In the genomic region with DNA sequence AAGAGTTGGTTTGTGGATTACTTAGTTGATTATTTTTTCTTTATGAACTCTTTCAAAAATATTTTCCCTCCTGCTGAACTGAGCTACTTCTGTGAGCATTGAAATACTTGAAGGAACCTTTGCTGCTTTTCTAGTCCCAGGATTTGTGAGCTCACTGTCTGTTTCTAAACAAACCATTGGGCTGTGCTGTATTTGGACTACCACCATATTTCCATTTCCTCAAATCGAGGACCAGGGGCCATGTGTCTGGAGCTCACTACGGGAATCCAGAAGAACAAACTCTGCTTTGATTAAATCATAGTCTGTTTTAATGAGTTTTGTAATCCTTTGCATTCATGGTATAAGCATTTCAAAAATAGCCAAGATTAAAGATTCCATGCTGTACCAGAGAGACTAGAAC, we compare ENCODE assay signal across 9 cellular contexts. TPM values are rescaled to one million over a fixed set of nuclear protein-coding genes. Genes with fewer than 3 reads are reported as not detected.
DNase-seq lines count a peak whose midpoint lies in the region; ATAC-seq, FAIRE-seq and TF ChIP-seq lines count a peak whose summit lies in the region.
"Had no signal": no experiment of that assay in that cellular context is flagged by ENCODE, and none has a peak within 500 bp of the region (broad histone marks: within the 10 kb centered on the region; RNA-seq: fewer than 3 reads in every experiment).

No MANE protein-coding gene starts in this region.

- H4K20me1 ChIP-seq in OCI-LY1 (ENCODE audit: insufficient read depth, low read length) (no peaks in the 10 kb centered on the region), H1 (replicated peaks in 1 of 2; ENCODE audit: control insufficient read depth in 1 of 2, insufficient read depth in 2 of 2, low read length in 2 of 2) (peaks cover 0 to 3% of the 10 kb centered on the region in 2 experiments)

- FAIRE-seq in H1 (lab: Jason Lieb, UNC) (no peak), pancreas (lab: Jason Lieb, UNC) (no peak)

- H4K8ac ChIP-seq in H1 (ENCODE audit: extremely low read depth, insufficient read depth, low read length), result no peak overlapping the region

- no peak overlapping the region for H3K56ac ChIP-seq in H1 (replicated peaks; ENCODE audit: insufficient read length, low read depth, low read length)

- H2AK5ac ChIP-seq in H1 (ENCODE audit: low read depth, low read length), result no peak overlapping the region

- H4K91ac ChIP-seq in H1 (replicated peaks; ENCODE audit: insufficient read length, low read length), result no peak overlapping the region

- H3K9me2 ChIP-seq in OCI-LY1 (ENCODE audit: low read depth, low read length), result no peaks in the 10 kb centered on the region

- H3K4me2 ChIP-seq in OCI-LY1 (ENCODE audit: low read length) (peak overlapping the region; percentile 79), H1 (ENCODE audit: insufficient read depth in 1 of 2, low read depth in 2 of 2, low read length in 2 of 2) (peak overlapping the region; percentile 65 to 93)

- no peak overlapping the region for H2AFZ ChIP-seq in OCI-LY1 (ENCODE audit: low read length)
- H2AFZ ChIP-seq in H1 (ENCODE audit: low read length), result no peak overlapping the region

- no peak overlapping the region for H2BK20ac ChIP-seq in H1 (ENCODE audit: low read length)

- ATAC-seq in pancreas, result no peak

- no peak overlapping the region for H2BK15ac ChIP-seq in H1 (ENCODE audit: low read length)

- TF ChIP-seq CTCF in OCI-LY1 (IDR thresholded peaks at IDR 0.05; ENCODE audit: low read length), result no peak
- no peak for TF ChIP-seq CTCF in H1 (IDR thresholded peaks at IDR 0.05; ENCODE audit: control extremely low read depth in 1 of 3, insufficient read depth in 1 of 3, low read depth in 1 of 3, low read length in 3 of 3)
- TF ChIP-seq CTCF in pancreas (IDR thresholded peaks at IDR 0.05), result no peak

- peak overlapping the region; percentile 71 for H3K4me3 ChIP-seq in OCI-LY1 (ENCODE audit: low read depth, low read length, poor library complexity, severe bottlenecking)
- H3K4me3 ChIP-seq in H1 (ENCODE audit: extremely low read depth in 1 of 4, insufficient read depth in 2 of 4, low read depth in 3 of 4, low read length in 4 of 4), result peak overlapping the region; percentile 60 to 97 (median 88); a peak in 6 of 8 replicates
- H3K4me3 ChIP-seq in pancreas, result peak overlapping the region in 3 of 4 donors; percentile 53 to 87 (median 57)

- 37% methylated on average over 2 of the region's 2 CpGs; no CpG with 5 or more reads in 1 of the 2 experiments for WGBS in H1 (ENCODE audit: extremely low coverage in 1 of 2, insufficient coverage in 1 of 2, insufficient read length in 1 of 2, insufficient replicate concordance in 2 of 2, low coverage in 1 of 2, low lambda C conversion rate in 2 of 2, missing lambda C conversion rate in 1 of 2), 2 experiments
- 6 to 7% methylated on average over 2 of the region's 2 CpGs for WGBS in pancreas, 2 donors

- H4K5ac ChIP-seq in H1 (ENCODE audit: insufficient read length, low read depth, low read length), result no peak overlapping the region

- H3K4me1 ChIP-seq in OCI-LY1 (ENCODE audit: insufficient read depth, low read length, severe bottlenecking) (peaks cover 21% of the 10 kb centered on the region), H1 (replicated peaks in 1 of 4; ENCODE audit: control insufficient read depth in 3 of 4, insufficient read depth in 4 of 4, low read length in 3 of 4) (no peaks in the 10 kb centered on the region; a peak in 2 of 7 replicates), pancreas (peaks cover 19 to 20% (median 19%) of the 10 kb centered on the region in 3 donors)

- CTCF ChIA-PET in H1 (lab: Charles Lee; ENCODE audit: partially characterized antibody), result interaction anchor here (0.8 to 1.5 kb wide), 5 partner anchors 34 to 681 kb away, joined by 3 to 4 read pairs (median 3); no protein-coding TSS in a partner anchor

- no peak for TF ChIP-seq RAD21 in H1 (IDR thresholded peaks at IDR 0.05 in 1 of 2, conservative IDR thresholded peaks at IDR 0.05 in 1 of 2; ENCODE audit: low read depth in 2 of 2, low read length in 2 of 2)

- peaks cover 32% of the 10 kb centered on the region; the same call in 1 of the 2 replicates for H3K36me3 ChIP-seq in OCI-LY1 (ENCODE audit: insufficient read depth, low read length)
- H3K36me3 ChIP-seq in H1 (ENCODE audit: control insufficient read depth in 2 of 4, insufficient read depth in 4 of 4, low read length in 3 of 4), result peaks cover 0 to 15% (median 3%) of the 10 kb centered on the region in 4 experiments; a peak in 3 of 8 replicates
- no peaks in the 10 kb centered on the region for H3K36me3 ChIP-seq in pancreas

- no peak overlapping the region for H3K14ac ChIP-seq in H1 (ENCODE audit: insufficient read length)

- H2BK120ac ChIP-seq in H1 (replicated peaks; ENCODE audit: low read depth, low read length), result no peak overlapping the region

- no peak for TF ChIP-seq EP300 in H1 (IDR thresholded peaks at IDR 0.05; ENCODE audit: borderline replicate concordance in 1 of 2, low read depth in 2 of 2, low read length in 2 of 2)

- H3K79me1 ChIP-seq in H1 (ENCODE audit: low read depth, low read length), result peaks cover 12% of the 10 kb centered on the region

- no peaks in the 10 kb centered on the region for H3F3A ChIP-seq in OCI-LY1 (ENCODE audit: insufficient read depth, low read length)

- intact Hi-C loops in pancreas (cut with DNase I), result no loop called here

- H3K9ac ChIP-seq in OCI-LY1 (ENCODE audit: low read length) (peak overlapping the region; percentile 65; the same call in 1 of the 2 replicates), H1 (replicated peaks in 1 of 4; ENCODE audit: extremely low read depth in 1 of 4, low read depth in 3 of 4, low read length in 3 of 4) (peak overlapping the region in 1 of 4 experiments; percentile 11; a peak in 1 of 7 replicates)

- H2BK12ac ChIP-seq in H1 (ENCODE audit: low read depth, low read length), result no peak overlapping the region

- POLR2A ChIA-PET in H1 (lab: Charles Lee; ENCODE audit: partially characterized antibody), result interaction anchor here (1.2 to 2.8 kb wide), 6 partner anchors 11 to 37 kb away, joined by 3 to 14 read pairs (median 6); no protein-coding TSS in a partner anchor

- H2BK5ac ChIP-seq in H1 (ENCODE audit: low read depth, low read length), result no peak overlapping the region

- peak; percentile 36 for DNase-seq in EH (ENCODE audit: low read depth)
- DNase-seq in H1 (ENCODE audit: low read depth in 1 of 2, low spot score in 2 of 2), result no peak
- no peak for DNase-seq in pancreas
- no peak for DNase-seq in glomerular visceral epithelial cell (ENCODE audit: extremely low spot score)
- DNase-seq in hepatic stellate cell (ENCODE audit: low spot score), result no peak
- DNase-seq in NCI-H1105 treated with DMSO at 0.1 percent for 48 hours (lab: John Stamatoyannopoulos, UW), result no peak
- DNase-seq in SHP77 treated with DMSO at 0.1 percent for 48 hours (lab: John Stamatoyannopoulos, UW), result no peak
- DNase-seq: posterior cingulate gyrus had no signal

- H3K27me3 ChIP-seq in OCI-LY1 (ENCODE audit: insufficient read depth, low read length) (no peaks in the 10 kb centered on the region; the same call in 1 of the 2 replicates), H1 (replicated peaks in 1 of 4; ENCODE audit: control insufficient read depth in 3 of 4, extremely low read depth in 1 of 4, insufficient read depth in 3 of 4, low read length in 3 of 4) (no peaks in the 10 kb centered on the region), pancreas (no peaks in the 10 kb centered on the region)

- H3K18ac ChIP-seq in H1 (ENCODE audit: extremely low read depth, low read length), result no peak overlapping the region

- peaks cover 3% of the 10 kb centered on the region for H3K23me2 ChIP-seq in H1 (ENCODE audit: low read depth, low read length)

- H3K4ac ChIP-seq in H1 (replicated peaks; ENCODE audit: insufficient read length, low read depth, low read length), result no peak overlapping the region

- H3K79me2 ChIP-seq in OCI-LY1 (ENCODE audit: insufficient read depth, low read length) (peaks cover 39% of the 10 kb centered on the region), H1 (ENCODE audit: control insufficient read depth in 1 of 2, insufficient read depth in 2 of 2, low read length in 2 of 2) (peaks cover 10 to 57% of the 10 kb centered on the region in 2 experiments)

- TF ChIP-seq POLR2A in H1 (IDR thresholded peaks at IDR 0.05; ENCODE audit: control extremely low read depth in 1 of 2, low read depth in 2 of 2, low read length in 2 of 2), result no peak

- H3K27ac ChIP-seq in OCI-LY1 (ENCODE audit: low read depth, low read length, poor library complexity, severe bottlenecking), result no peak overlapping the region
- H3K27ac ChIP-seq in H1 (ENCODE audit: low read depth, low read length), result no peak overlapping the region
- H3K27ac ChIP-seq in pancreas, result peak overlapping the region in 1 of 4 donors; percentile 85

- H3K9me3 ChIP-seq in OCI-LY1 (ENCODE audit: low read length) (no peaks in the 10 kb centered on the region), H1 (ENCODE audit: insufficient read depth in 2 of 2, low read depth in 1 of 2, low read length in 1 of 2) (no peaks in the 10 kb centered on the region), pancreas (no peaks in the 10 kb centered on the region)

- H3K23ac ChIP-seq in H1 (ENCODE audit: insufficient read length), result no peak overlapping the region

TF ChIP-seq in H1, 55 proteins besides CTCF, POLR2A, EP300 and RAD21 (continues in another document):
- TF ChIP-seq CBX8 (IDR thresholded peaks at IDR 0.05; ENCODE audit: borderline replicate concordance, low read depth, low read length) (no peak), HDAC6 (IDR thresholded peaks at IDR 0.05; ENCODE audit: low read depth, low read length) (no peak), SIX5 (IDR thresholded peaks at IDR 0.05; ENCODE audit: low read depth, low read length) (no peak), JUN (IDR thresholded peaks at IDR 0.05; ENCODE audit: low read depth, low read length) (no peak), KDM5A (IDR thresholded peaks at IDR 0.05; ENCODE audit: low read length) (no peak), ZNF274 (IDR thresholded peaks at IDR 0.05; ENCODE audit: borderline replicate concordance, extremely low read depth, low read length) (no peak), RFX5 (IDR thresholded peaks at IDR 0.05; ENCODE audit: borderline replicate concordance, low read depth, low read length) (no peak), YY1 (IDR thresholded peaks at IDR 0.05; ENCODE audit: low read depth, low read length) (no peak), JUND (IDR thresholded peaks at IDR 0.05; ENCODE audit: low read length) (no peak), NRF1 (IDR thresholded peaks at IDR 0.05; ENCODE audit: low read depth, low read length) (no peak)

RNA-seq across cellular contexts. Expression of gene MRPL33, which starts 1.3 kb away (rescaled TPM):
- total RNA-seq in H1 (2021; fragmentation: NEBNext Ultra II Directional; extraction: Animal tissue kit (Norgen Biotek cat#: 25700)), result 62.9 and 68.9 TPM in 2 replicates
- polyA plus RNA-seq in H1 (2011; rRNA removed) (9.5 and 24.3 TPM in 2 replicates), pancreas (100 to 1,000 TPM in 1 of 2 donors, 10 to 100 TPM in 1; 29.2 to 120 TPM)
- 53.0 TPM for polyA plus RNA-seq in H1 (2011; cell fraction: cytosol; rRNA removed)
- 5.7 TPM for polyA plus RNA-seq in H1 (2011; cell fraction: nucleus; rRNA removed)
- polyA plus RNA-seq in H1 (2012, experiment 1 of 2), result 75.9 to 163 TPM (median 88.1 TPM) in 4 replicates
- 88.7 TPM for polyA plus RNA-seq in H1 (2012, experiment 2 of 2)
- polyA plus RNA-seq in H1 (2013, experiment 1 of 2), result 406 TPM
- 395 TPM for polyA plus RNA-seq in H1 (2013, experiment 2 of 2)
- polyA minus RNA-seq in H1 (2011; rRNA and poly(A)+ RNA removed), result 3.6 and 6.1 TPM in 2 replicates
- 8.7 TPM for polyA minus RNA-seq in H1 (2011; cell fraction: cytosol; rRNA and poly(A)+ RNA removed)
- polyA minus RNA-seq in H1 (2011; cell fraction: nucleus; rRNA and poly(A)+ RNA removed), result 6.3 TPM
- total RNA-seq in pancreas, result 10 to 100 TPM; 17.8 to 29.7 (median 26.0) TPM
